In the genomic region with DNA sequence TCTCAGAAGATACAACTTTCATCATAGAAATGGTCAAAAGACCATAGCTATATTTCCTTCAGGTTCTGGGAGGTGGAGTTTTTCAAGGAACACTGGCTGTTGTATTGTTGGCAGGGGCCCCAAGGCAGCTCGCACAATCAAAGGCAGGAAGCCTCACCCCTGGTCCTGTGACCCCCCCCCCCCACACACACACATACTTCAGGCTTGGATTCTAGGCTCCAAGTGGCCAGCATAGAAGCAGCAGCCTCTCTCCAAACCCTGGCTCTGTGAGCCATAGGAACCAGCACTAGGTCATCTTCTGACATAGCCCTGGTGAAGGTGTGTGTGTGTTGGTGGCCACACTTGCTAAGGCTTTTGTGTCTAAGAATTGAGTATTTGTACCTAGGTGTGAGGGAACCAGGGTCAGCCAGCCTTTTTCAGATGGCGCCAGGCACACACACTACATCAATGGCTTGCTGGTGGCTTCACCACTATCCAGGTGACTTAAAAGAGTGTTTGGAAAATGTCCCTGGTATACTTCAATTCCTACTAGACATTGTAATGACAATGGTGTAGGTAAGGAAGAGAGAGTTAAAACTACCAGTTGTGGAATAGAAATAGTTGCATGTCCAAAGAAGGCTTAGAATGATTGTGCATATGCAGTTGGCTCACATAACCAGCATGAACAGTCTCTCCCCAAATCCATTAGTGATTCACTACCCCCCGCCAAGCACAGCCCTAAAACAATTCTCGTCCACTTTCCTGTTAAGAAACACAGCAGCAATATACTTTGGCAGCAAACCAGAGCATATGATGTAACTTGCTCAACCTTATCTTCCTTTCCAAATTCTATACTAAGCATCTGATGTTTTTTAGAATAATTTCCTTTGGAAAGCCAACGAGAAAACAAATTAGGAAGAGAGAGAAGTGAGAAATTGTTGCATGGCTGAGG, we compare ENCODE assay signal across 11 cellular contexts.
DNase-seq lines count a peak whose midpoint lies in the region; ATAC-seq and TF ChIP-seq lines count a peak whose summit lies in the region.
"Had no signal": no experiment of that assay in that cellular context is flagged by ENCODE, and none has a peak within 500 bp of the region (broad histone marks: within the 10 kb centered on the region; RNA-seq: fewer than 3 reads in every experiment).

No MANE protein-coding gene starts in this region.

- no peak for DNase-seq in T-helper 2 cell treated with Interferon-gamma antibody and Interleukin-4, amounts not matched to agents 5 μg/mL and 100 μg/mL, for 36 hours (ENCODE audit: low spot score)
- DNase-seq in T-helper 2 cell (no peak), astrocyte of the spinal cord (ENCODE audit: low read depth, low spot score) (peak; percentile 98), immature natural killer cell (no peak), transverse colon (no peak)
- DNase-seq: RPMI8226; stimulated activated CD4-positive, alpha-beta T cell treated with anti-CD3 and anti-CD28 coated beads, Interleukin-2, amount 100 ng/mL, for 24 hours had no signal

- TF ChIP-seq CTCF in astrocyte of the spinal cord (IDR thresholded peaks at IDR 0.05; ENCODE audit: low read depth, low read length) (no peak), transverse colon (IDR thresholded peaks at IDR 0.05) (no peak)

- no peak for TF ChIP-seq EP300 in transverse colon (IDR thresholded peaks at IDR 0.05; ENCODE audit: low read depth)

- H3K27me3 Mint-ChIP-seq in T-helper 2 cell treated with Interferon-gamma antibody and Interleukin-4, amounts not matched to agents 5 μg/mL and 100 μg/mL, for 36 hours (ENCODE audit: low read depth): no peaks in the 10 kb centered on the region
- peaks cover 0 to 6% (median 2%) of the 10 kb centered on the region in 3 donors for H3K27me3 Mint-ChIP-seq in immature natural killer cell (ENCODE audit: low read depth in 3 of 3)

- peak overlapping the region; percentile 2 to 51 (median 37) for H3K27ac ChIP-seq in transverse colon
- H3K27ac ChIP-seq: BLaER1 had no signal

- H3K4me3 ChIP-seq in astrocyte of the spinal cord (ENCODE audit: low read depth, low read length) (no peak overlapping the region), transverse colon (no peak overlapping the region)
- H3K4me3 ChIP-seq: BLaER1 had no signal

- H3K27me3 ChIP-seq in transverse colon: no peaks in the 10 kb centered on the region
- H3K27me3 ChIP-seq: BLaER1 had no signal

- peaks cover 0 to 35% (median 13%) of the 10 kb centered on the region in 4 donors for H3K36me3 ChIP-seq in transverse colon

- in situ Hi-C loops in astrocyte of the spinal cord (cut with HindIII; ENCODE audit: low sequenced_read_pairs): no loop called here
- in situ Hi-C loops in transverse colon (cut with MboI; ENCODE audit: low pct_ligation_motif_present in 1 of 4, low pct_unique_long_range_greater_than_20kb in 1 of 4, low sequenced_read_pairs in 3 of 4): no loop called here

- H3K4me3 Mint-ChIP-seq in T-helper 2 cell treated with Interferon-gamma antibody and Interleukin-4, amounts not matched to agents 5 μg/mL and 100 μg/mL, for 36 hours: no peak overlapping the region
- no peak overlapping the region for H3K4me3 Mint-ChIP-seq in immature natural killer cell

- no peak for TF ChIP-seq POLR2A in transverse colon (IDR thresholded peaks at IDR 0.05)

- no peaks in the 10 kb centered on the region for H3K9me3 Mint-ChIP-seq in T-helper 2 cell treated with Interferon-gamma antibody and Interleukin-4, amounts not matched to agents 5 μg/mL and 100 μg/mL, for 36 hours
- H3K9me3 Mint-ChIP-seq in immature natural killer cell: no peaks in the 10 kb centered on the region

- ATAC-seq in GM21576 (IDR thresholded peaks at IDR 0.05; ENCODE audit: unreplicated experiment): no peak
- no peak for ATAC-seq in GM18858 (IDR thresholded peaks at IDR 0.05; ENCODE audit: unreplicated experiment)
- ATAC-seq in GM18861 (IDR thresholded peaks at IDR 0.05; ENCODE audit: unreplicated experiment): no peak

- intact Hi-C loops in transverse colon (cut with DNase I; ENCODE audit: low total_unique reads): no loop called here

- peaks cover 28% of the 10 kb centered on the region for H3K4me1 Mint-ChIP-seq in T-helper 2 cell treated with Interferon-gamma antibody and Interleukin-4, amounts not matched to agents 5 μg/mL and 100 μg/mL, for 36 hours (ENCODE audit: low read depth)
- H3K4me1 Mint-ChIP-seq in immature natural killer cell: no peaks in the 10 kb centered on the region

- peak overlapping the region; percentile 26 for H3K27ac Mint-ChIP-seq in T-helper 2 cell treated with Interferon-gamma antibody and Interleukin-4, amounts not matched to agents 5 μg/mL and 100 μg/mL, for 36 hours
- peak overlapping the region in 4 of 6 donors; percentile 0 to 23 (median 5) for H3K27ac Mint-ChIP-seq in immature natural killer cell

- peaks cover 47% of the 10 kb centered on the region for H3K36me3 Mint-ChIP-seq in T-helper 2 cell treated with Interferon-gamma antibody and Interleukin-4, amounts not matched to agents 5 μg/mL and 100 μg/mL, for 36 hours (ENCODE audit: low read depth)
- peaks cover 11 to 29% (median 23%) of the 10 kb centered on the region in 3 donors for H3K36me3 Mint-ChIP-seq in immature natural killer cell

- WGBS in transverse colon (ENCODE audit: low coverage in 1 of 2), 2 donors: 48 to 66% methylated on average over 4 to 5 of the region's 5 CpGs

- H3K4me1 ChIP-seq in transverse colon: peaks cover 0 to 8% (median 5%) of the 10 kb centered on the region in 4 donors
- H3K4me1 ChIP-seq: BLaER1 had no signal

- H3K9me3 ChIP-seq in transverse colon: no peaks in the 10 kb centered on the region
- H3K9me3 ChIP-seq: BLaER1 had no signal
